Comparison of ENCODE assay signal across 8 cellular contexts in the genomic region with DNA sequence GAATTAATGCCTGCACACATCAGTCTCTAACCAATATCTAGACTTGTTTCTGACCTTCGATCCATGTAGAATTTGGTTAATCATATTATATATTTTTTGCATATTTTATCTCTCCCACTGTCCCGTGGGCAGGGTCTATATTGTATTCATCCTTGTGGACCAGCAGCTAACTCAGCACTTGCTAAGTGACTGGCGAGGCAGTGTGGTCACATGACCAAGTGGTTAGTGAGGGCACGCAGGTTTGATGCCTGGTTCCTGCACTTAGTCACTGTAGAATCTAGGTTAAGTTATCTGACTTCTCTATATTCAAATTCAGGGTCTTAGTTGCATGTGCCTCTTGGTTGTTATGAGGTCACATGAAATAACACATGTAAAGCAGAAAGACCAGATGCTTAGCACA.
"Had no signal": no experiment of that assay in that cellular context is flagged by ENCODE, and none has a peak within 500 bp of the region (broad histone marks: within the 10 kb centered on the region; RNA-seq: fewer than 3 reads in every experiment).

No MANE protein-coding gene starts in this region.

- H3K36me3 ChIP-seq: HAP-1 had no signal

- H3K9me3 Mint-ChIP-seq: GM23338, HFFc6 had no signal

- H3K4me3 ChIP-seq: GM23338, HAP-1 had no signal

- H3K4me1 ChIP-seq: HAP-1 had no signal

- H3K9me3 ChIP-seq: HAP-1 had no signal

- H3K4me2 ChIP-seq: GM23338 had no signal

- H3K4me1 Mint-ChIP-seq: IgD-negative memory B cell had no signal

- FAIRE-seq: HepG2 had no signal

- ATAC-seq: GM23338, HCT116, HepG2 had no signal

- H3K27ac Mint-ChIP-seq: GM23338, HFFc6, IgD-negative memory B cell had no signal

- H3K27ac ChIP-seq: HL-60 had no signal

- DNase-seq: H7, HFFc6 had no signal

- H3K4me3 Mint-ChIP-seq: GM23338, HFFc6, IgD-negative memory B cell had no signal
